Comparison of ENCODE assay signal across 6 cellular contexts in genomic region chr6:68085599-68085998, GRCh38.
DNase-seq lines count a peak whose midpoint lies in the region; TF ChIP-seq lines count a peak whose summit lies in the region.
"Not testable (repeated sequence)": the region's sequence is repeated elsewhere in the genome, so short reads cannot be mapped to it uniquely, and the experiment has no call there.

No MANE protein-coding gene starts in this region.

- DNase-seq in BE2C (peak; percentile 30), ELF-1 (ENCODE audit: low read depth, low spot score) (peak; percentile 20), OCI-LY7 (ENCODE audit: low spot score) (peak; percentile 7)
- not testable (repeated sequence) for DNase-seq in HEK293T (ENCODE audit: extremely low spot score); endodermal cell

- not testable (repeated sequence) for H3K4me3 Mint-ChIP-seq in endodermal cell

- not testable (repeated sequence) for H3K27me3 Mint-ChIP-seq in endodermal cell (ENCODE audit: insufficient read depth)

- not testable (repeated sequence) for H4K20me1 ChIP-seq in OCI-LY7 (ENCODE audit: insufficient read depth, low read length); SU-DHL-6 (ENCODE audit: low read depth, low read length)

- not testable (repeated sequence) for H3K4me3 ChIP-seq in BE2C (ENCODE audit: low read depth, low read length); OCI-LY7 (ENCODE audit: low read depth, low read length, poor library complexity, severe bottlenecking); SU-DHL-6 (ENCODE audit: insufficient read depth, low read length, poor library complexity, severe bottlenecking)
- peak overlapping the region; percentile 28 for H3K4me3 ChIP-seq in endodermal cell (ENCODE audit: low read length)

- not testable (repeated sequence) for TF ChIP-seq CTCF in BE2C (IDR thresholded peaks at IDR 0.05; ENCODE audit: low read depth, low read length); OCI-LY7 (conservative IDR thresholded peaks at IDR 0.05; ENCODE audit: low read length); SU-DHL-6 (IDR thresholded peaks at IDR 0.05; ENCODE audit: insufficient read depth, low read length, poor library complexity, severe bottlenecking); endodermal cell (conservative IDR thresholded peaks at IDR 0.05)

- POLR2A ChIA-PET in HEK293T (lab: Yijun Ruan, JAX): not testable (repeated sequence)
- POLR2A ChIA-PET in OCI-LY7 (lab: Charles Lee): interaction anchor here (0.7 to 0.9 kb wide), 2 partner anchors 14 to 23 kb away, joined by 3 read pairs; no protein-coding TSS in a partner anchor

- not testable (repeated sequence) for H3K9me3 ChIP-seq in BE2C
- H3K9me3 ChIP-seq in OCI-LY7 (ENCODE audit: low read length) (peaks cover 29% of the 10 kb centered on the region; the same call in 1 of the 2 replicates), SU-DHL-6 (ENCODE audit: insufficient read depth, low read length) (peaks cover 17% of the 10 kb centered on the region), endodermal cell (ENCODE audit: control insufficient read depth, low read length) (peaks cover 26% of the 10 kb centered on the region)

- H3K36me3 ChIP-seq in BE2C; OCI-LY7 (ENCODE audit: insufficient read depth, low read length); endodermal cell (ENCODE audit: control insufficient read depth, insufficient read depth, low read length): not testable (repeated sequence)
- H3K36me3 ChIP-seq in SU-DHL-6 (ENCODE audit: low read length): peaks cover 11% of the 10 kb centered on the region

- H3F3A ChIP-seq in SU-DHL-6 (ENCODE audit: insufficient read depth): peaks cover 27% of the 10 kb centered on the region

- not testable (repeated sequence) for BruUV-seq in OCI-LY7 (replicated peaks; lab: Mats Ljungman, UMichigan)

- WGBS in endodermal cell (ENCODE audit: insufficient coverage in 1 of 2, insufficient read length in 1 of 2), 2 experiments: 86 to 96% methylated on average over 1 to 4 of the region's 4 CpGs

- intact Hi-C loops in OCI-LY7 (cut with micrococcal nuclease; ENCODE audit: unreplicated experiment): loop anchor here (10.0 kb wide), 1 partner anchor 631 kb away; no protein-coding TSS in a partner anchor

- H3K4me2 ChIP-seq in OCI-LY7 (ENCODE audit: low read length): not testable (repeated sequence)
- peak overlapping the region; percentile 97 for H3K4me2 ChIP-seq in SU-DHL-6 (ENCODE audit: low read depth, low read length, poor library complexity, severe bottlenecking)

- not testable (repeated sequence) for H3K27ac Mint-ChIP-seq in endodermal cell

- H3K9me3 Mint-ChIP-seq in endodermal cell: peaks cover 24% of the 10 kb centered on the region

- CTCF ChIA-PET in HEK293T (lab: Yijun Ruan, JAX): interaction anchor here (0.6 kb wide), 1 partner anchor 13 kb away, joined by 3 read pairs; no protein-coding TSS in a partner anchor
- CTCF ChIA-PET in OCI-LY7 (lab: Charles Lee; ENCODE audit: unreplicated experiment): not testable (repeated sequence)

- H3K27ac ChIP-seq in OCI-LY7 (ENCODE audit: low read depth, low read length, poor library complexity, severe bottlenecking): peak overlapping the region; percentile 73
- H3K27ac ChIP-seq in SU-DHL-6 (ENCODE audit: low read depth, low read length): peak overlapping the region; percentile 100
- H3K27ac ChIP-seq in endodermal cell (ENCODE audit: low read depth, low read length): not testable (repeated sequence)

- not testable (repeated sequence) for H3K4me1 ChIP-seq in BE2C; endodermal cell (ENCODE audit: control insufficient read depth, insufficient read depth, low read length)
- H3K4me1 ChIP-seq in OCI-LY7 (ENCODE audit: insufficient read depth, low read length, poor library complexity, severe bottlenecking): peaks cover 33% of the 10 kb centered on the region

- not testable (repeated sequence) for H2AFZ ChIP-seq in OCI-LY7 (ENCODE audit: low read length); SU-DHL-6 (ENCODE audit: low read depth, low read length, severe bottlenecking)

- H3K9me2 ChIP-seq in OCI-LY7 (ENCODE audit: insufficient read depth, low read length); SU-DHL-6 (replicated peaks; ENCODE audit: insufficient read depth, low read length): not testable (repeated sequence)

- H3K9ac ChIP-seq in SU-DHL-6 (ENCODE audit: low read length): 0 out of 2 replicates have a peak overlapping the region, but pooled peaks have one; percentile 12
- not testable (repeated sequence) for H3K9ac ChIP-seq in endodermal cell (ENCODE audit: extremely low read depth, low read length, poor library complexity, severe bottlenecking)

- not testable (repeated sequence) for H3K27me3 ChIP-seq in BE2C; SU-DHL-6 (ENCODE audit: low read length); endodermal cell (ENCODE audit: control insufficient read depth, insufficient read depth, low read length, poor library complexity, severe bottlenecking)

- H3K4me1 Mint-ChIP-seq in endodermal cell: not testable (repeated sequence)

- not testable (repeated sequence) for H3K79me2 ChIP-seq in OCI-LY7 (ENCODE audit: insufficient read depth, low read depth, low read length); SU-DHL-6 (ENCODE audit: insufficient read depth, low read length)

- H3K36me3 Mint-ChIP-seq in endodermal cell (ENCODE audit: low read depth): not testable (repeated sequence)

TF ChIP-seq in HEK293T, 16 proteins besides CTCF, POLR2A, EP300 and RAD21:
- 0 out of 2 replicates have a peak, but pooled peaks have one; percentile 41 for TF ChIP-seq PKNOX1 (IDR thresholded peaks at IDR 0.05)
